8 cellular contexts compared by ENCODE assay signal in genomic region chr10:15433850-15434537, GRCh38.
DNase-seq lines count a peak whose midpoint lies in the region; ATAC-seq and TF ChIP-seq lines count a peak whose summit lies in the region.

No MANE protein-coding gene starts in this region.

- peaks cover 5% of the 10 kb centered on the region for H3K4me1 Mint-ChIP-seq in activated naive CD8-positive, alpha-beta T cell treated with anti-CD3 and anti-CD28 coated beads for 36 hours

- no peak overlapping the region for H4K8ac ChIP-seq in trophoblast cell (ENCODE audit: low read depth, low read length)

- H3K36me3 ChIP-seq in cardiac muscle cell (no peaks in the 10 kb centered on the region), trophoblast cell (ENCODE audit: control insufficient read depth in 1 of 2, insufficient read depth in 2 of 2, low read length in 2 of 2) (no peaks in the 10 kb centered on the region)

- H3K9ac ChIP-seq in trophoblast cell (ENCODE audit: low read length) = no peak overlapping the region

- H3K79me2 ChIP-seq in trophoblast cell (ENCODE audit: control insufficient read depth, insufficient read depth, low read length, poor library complexity) = no peaks in the 10 kb centered on the region

- H4K12ac ChIP-seq in trophoblast cell (ENCODE audit: low read depth, low read length) = peak overlapping the region; percentile 65

- peaks cover 23% of the 10 kb centered on the region for H3K27me3 Mint-ChIP-seq in activated naive CD8-positive, alpha-beta T cell treated with anti-CD3 and anti-CD28 coated beads for 36 hours

- WGBS in trophoblast cell (ENCODE audit: extremely low coverage, insufficient coverage, insufficient read length) = 100% methylated on average over 4 of the region's 9 CpGs

- H3K4me1 ChIP-seq in cardiac muscle cell (ENCODE audit: low read depth) (no peaks in the 10 kb centered on the region), trophoblast cell (ENCODE audit: control insufficient read depth in 1 of 2, insufficient read depth in 2 of 2, low read length in 2 of 2) (peaks cover 0 to 4% of the 10 kb centered on the region in 2 experiments)

- peak overlapping the region; percentile 50 for H3K4me2 ChIP-seq in trophoblast cell (ENCODE audit: low read length)

- ATAC-seq in HG03159 (IDR thresholded peaks at IDR 0.05; ENCODE audit: unreplicated experiment) (peak; percentile 72), HG03108 (IDR thresholded peaks at IDR 0.05; ENCODE audit: unreplicated experiment) (no peak)

- H3K27ac ChIP-seq in cardiac muscle cell (no peak overlapping the region), trophoblast cell (ENCODE audit: low read depth, low read length) (no peak overlapping the region)

- no peaks in the 10 kb centered on the region for H3K79me1 ChIP-seq in trophoblast cell (ENCODE audit: low read length)

- H2BK120ac ChIP-seq in trophoblast cell (ENCODE audit: insufficient read depth, low read length, poor library complexity) = no peak overlapping the region

- peak; percentile 28 for DNase-seq in SIG-M5 treated with dmso at 0.1 percent for 504 hours (lab: John Stamatoyannopoulos, UW; ENCODE audit: unreplicated experiment)
- DNase-seq in SIG-M5 (lab: John Stamatoyannopoulos, UW) = no peak
- peak; percentile 33 for DNase-seq in NCI-H748 (lab: John Stamatoyannopoulos, UW; ENCODE audit: unreplicated experiment)
- no peak for DNase-seq in activated naive CD8-positive, alpha-beta T cell treated with anti-CD3 and anti-CD28 coated beads for 36 hours
- DNase-seq in cardiac muscle cell (ENCODE audit: low read depth in 1 of 2, low spot score in 1 of 2) = peak; percentile 70 to 75
- DNase-seq in trophoblast cell = peak in 1 of 2 donors; percentile 75

- no peak overlapping the region for H2AFZ ChIP-seq in trophoblast cell (ENCODE audit: insufficient read depth, low read length, poor library complexity)

- peak overlapping the region; percentile 21 for H3K4me3 ChIP-seq in cardiac muscle cell
- no peak overlapping the region for H3K4me3 ChIP-seq in trophoblast cell (ENCODE audit: low read depth, low read length)

- H3K27me3 ChIP-seq in cardiac muscle cell = no peaks in the 10 kb centered on the region
- H3K27me3 ChIP-seq in trophoblast cell (ENCODE audit: insufficient read depth, low read length) = no peaks in the 10 kb centered on the region

- H2BK5ac ChIP-seq in trophoblast cell (ENCODE audit: low read depth, low read length, poor library complexity) = no peak overlapping the region

- H3K9me3 Mint-ChIP-seq in activated naive CD8-positive, alpha-beta T cell treated with anti-CD3 and anti-CD28 coated beads for 36 hours = no peaks in the 10 kb centered on the region

- H3K14ac ChIP-seq in trophoblast cell (ENCODE audit: low read length) = no peak overlapping the region

- H2BK12ac ChIP-seq in trophoblast cell (ENCODE audit: low read length) = no peak overlapping the region

- peak; percentile 57 for TF ChIP-seq CTCF in cardiac muscle cell (IDR thresholded peaks at IDR 0.05; ENCODE audit: low read depth, low read length)

- H3K27ac Mint-ChIP-seq in activated naive CD8-positive, alpha-beta T cell treated with anti-CD3 and anti-CD28 coated beads for 36 hours = no peak overlapping the region

- no peaks in the 10 kb centered on the region for H3K36me3 Mint-ChIP-seq in activated naive CD8-positive, alpha-beta T cell treated with anti-CD3 and anti-CD28 coated beads for 36 hours

- no peak overlapping the region for H3K18ac ChIP-seq in trophoblast cell (ENCODE audit: low read length)

- H3K9me3 ChIP-seq in cardiac muscle cell (ENCODE audit: low read depth) = no peaks in the 10 kb centered on the region
- no peaks in the 10 kb centered on the region for H3K9me3 ChIP-seq in trophoblast cell (ENCODE audit: insufficient read depth, low read depth, low read length)

- no peak overlapping the region for H2AK5ac ChIP-seq in trophoblast cell (ENCODE audit: low read length)

- H3K4me3 Mint-ChIP-seq in activated naive CD8-positive, alpha-beta T cell treated with anti-CD3 and anti-CD28 coated beads for 36 hours = peak overlapping the region; percentile 77

- no peak overlapping the region for H3K23ac ChIP-seq in trophoblast cell (ENCODE audit: low read length)

- H3K4ac ChIP-seq in trophoblast cell (ENCODE audit: low read depth, low read length) = no peak overlapping the region

- H4K91ac ChIP-seq in trophoblast cell (ENCODE audit: low read depth, low read length) = peak overlapping the region; percentile 10

Comparison
In these comparisons a context has a peak if more than half of its experiments do, and no peak if none do; other contexts are left out.
1. DNase-seq: peak in SIG-M5 treated with dmso at 0.1 percent for 504 hours (single experiment), NCI-H748 (single experiment) and cardiac muscle cell (2 of 2); none in SIG-M5 (single experiment) and activated naive CD8-positive, alpha-beta T cell treated with anti-CD3 and anti-CD28 coated beads for 36 hours (single experiment).